25 cellular contexts compared by ENCODE assay signal in the genomic region with DNA sequence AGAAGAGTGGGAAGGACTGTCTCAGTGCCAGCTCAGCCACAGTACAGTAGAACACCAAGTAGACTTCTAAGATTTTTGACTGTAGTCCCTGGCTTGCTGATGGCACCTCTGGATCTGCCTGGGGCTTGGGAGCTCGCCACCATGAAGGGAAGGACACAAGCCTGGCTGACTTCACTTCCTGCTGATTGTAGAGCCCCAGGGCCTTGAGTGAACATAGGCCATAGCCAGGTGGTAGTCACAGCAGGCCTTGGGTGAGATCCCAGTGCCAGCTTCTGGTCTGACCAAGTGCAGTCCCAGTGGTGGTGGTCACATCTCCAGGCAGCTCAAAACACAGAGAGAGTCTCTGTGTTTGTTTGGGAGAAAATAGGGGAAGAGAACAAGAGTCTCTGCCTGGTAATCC.
"Had no signal": no experiment of that assay in that cellular context is flagged by ENCODE, and none has a peak within 500 bp of the region (broad histone marks: within the 10 kb centered on the region; RNA-seq: fewer than 3 reads in every experiment).

No MANE protein-coding gene starts in this region.

- DNase-seq: dermis blood vessel endothelial cell; effector memory CD4-positive, alpha-beta T cell; foreskin keratinocyte; heart left ventricle; left cardiac atrium; left ventricle myocardium inferior; lower lobe of right lung; natural killer cell; occipital lobe; ovary; posterior cingulate gyrus; psoas muscle; right cardiac atrium; sigmoid colon; stimulated activated CD4-positive, alpha-beta T cell treated with anti-CD3 and anti-CD28 coated beads, Interleukin-2, amount 100 ng/mL, for 24 hours; stimulated activated CD4-positive, alpha-beta T cell treated with anti-CD3 and anti-CD28 coated beads, Interleukin-4, amount 100 ng/mL, for 24 hours; stimulated activated naive CD4-positive, alpha-beta T cell treated with Interleukin-2 at 50 U/mL for 16 hours; stomach; thyroid gland; trophoblast cell had no signal

- H3K4me3 ChIP-seq: esophagus muscularis mucosa, gastroesophageal sphincter, heart left ventricle, hepatocyte, left ventricle myocardium inferior, lower lobe of right lung, ovary, psoas muscle, sigmoid colon, stomach, thyroid gland, vagina had no signal

- H3K4me1 ChIP-seq: foreskin keratinocyte, lower lobe of right lung, psoas muscle, stomach, thyroid gland, vagina had no signal

- ATAC-seq: foreskin keratinocyte; gastroesophageal sphincter; left cardiac atrium; natural killer cell; psoas muscle; stimulated activated effector memory CD8-positive, alpha-beta T cell treated with anti-CD3 and anti-CD28 coated beads, Interleukin-12 subunit alpha, Interleukin-12 subunit beta, amount 100 ng/mL, for 72 hours had no signal

- H3K36me3 ChIP-seq: esophagus muscularis mucosa, gastroesophageal sphincter, heart left ventricle, left ventricle myocardium inferior, lower lobe of right lung, ovary, sigmoid colon, stomach, thyroid gland, vagina had no signal

- H3K27me3 ChIP-seq: esophagus muscularis mucosa, gastroesophageal sphincter, heart left ventricle, hepatocyte, ovary, sigmoid colon, stomach, thyroid gland, vagina had no signal

- H3K27ac ChIP-seq: esophagus muscularis mucosa, foreskin keratinocyte, gastroesophageal sphincter, heart left ventricle, hepatocyte, left ventricle myocardium inferior, lower lobe of right lung, ovary, psoas muscle, sigmoid colon, stomach, thyroid gland, vagina had no signal

- H3K9me3 ChIP-seq: esophagus muscularis mucosa, gastroesophageal sphincter, heart left ventricle, left ventricle myocardium inferior, lower lobe of right lung, ovary, psoas muscle, sigmoid colon, stomach, thyroid gland, vagina had no signal
